Comparison of ENCODE assay signal across 1 cellular context in the genomic region with DNA sequence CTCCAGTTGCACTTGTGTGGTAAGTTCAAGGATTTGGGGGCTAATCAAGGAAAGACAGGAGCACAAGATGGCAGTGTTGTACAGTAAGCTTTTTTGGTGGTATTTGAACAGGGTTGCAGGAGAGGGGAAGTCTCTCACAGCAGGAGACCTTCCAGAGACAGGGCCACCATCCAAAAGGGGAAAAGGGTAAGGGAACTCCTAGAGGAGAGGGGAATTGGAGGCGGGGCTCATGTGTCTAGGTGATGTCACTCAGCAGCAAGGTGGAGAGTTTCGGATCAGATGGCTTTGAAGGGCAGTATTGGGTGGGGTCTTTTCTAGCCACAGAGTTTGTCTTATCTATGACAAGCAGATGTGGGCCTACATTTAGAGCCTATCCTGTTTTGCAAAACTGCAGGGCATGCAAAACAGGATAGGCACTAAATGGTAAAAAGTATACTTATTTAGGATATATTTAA.
A peak's percentile ranks its signal among the peaks of the same experiment; 100 is the strongest.
TF ChIP-seq lines count a peak whose summit lies in the region.

No MANE protein-coding gene starts in this region.

TF ChIP-seq in K562, 482 proteins besides CTCF, POLR2A, EP300 and RAD21 (continues in another document):
- no peak for TF ChIP-seq MCM3 (IDR thresholded peaks at IDR 0.05)
- no peak for TF ChIP-seq NR3C1 (CRISPR knock-in tag; IDR thresholded peaks at IDR 0.05)
- peak; percentile 45 for TF ChIP-seq NFIC (IDR thresholded peaks at IDR 0.05)
- peak in 1 of 2 experiments; percentile 49; a peak in 1 of 4 replicates for TF ChIP-seq MAZ (CRISPR knock-in tag; conservative IDR thresholded peaks at IDR 0.05 in 1 of 2, IDR thresholded peaks at IDR 0.05 in 1 of 2)
- TF ChIP-seq, protein P1, sequence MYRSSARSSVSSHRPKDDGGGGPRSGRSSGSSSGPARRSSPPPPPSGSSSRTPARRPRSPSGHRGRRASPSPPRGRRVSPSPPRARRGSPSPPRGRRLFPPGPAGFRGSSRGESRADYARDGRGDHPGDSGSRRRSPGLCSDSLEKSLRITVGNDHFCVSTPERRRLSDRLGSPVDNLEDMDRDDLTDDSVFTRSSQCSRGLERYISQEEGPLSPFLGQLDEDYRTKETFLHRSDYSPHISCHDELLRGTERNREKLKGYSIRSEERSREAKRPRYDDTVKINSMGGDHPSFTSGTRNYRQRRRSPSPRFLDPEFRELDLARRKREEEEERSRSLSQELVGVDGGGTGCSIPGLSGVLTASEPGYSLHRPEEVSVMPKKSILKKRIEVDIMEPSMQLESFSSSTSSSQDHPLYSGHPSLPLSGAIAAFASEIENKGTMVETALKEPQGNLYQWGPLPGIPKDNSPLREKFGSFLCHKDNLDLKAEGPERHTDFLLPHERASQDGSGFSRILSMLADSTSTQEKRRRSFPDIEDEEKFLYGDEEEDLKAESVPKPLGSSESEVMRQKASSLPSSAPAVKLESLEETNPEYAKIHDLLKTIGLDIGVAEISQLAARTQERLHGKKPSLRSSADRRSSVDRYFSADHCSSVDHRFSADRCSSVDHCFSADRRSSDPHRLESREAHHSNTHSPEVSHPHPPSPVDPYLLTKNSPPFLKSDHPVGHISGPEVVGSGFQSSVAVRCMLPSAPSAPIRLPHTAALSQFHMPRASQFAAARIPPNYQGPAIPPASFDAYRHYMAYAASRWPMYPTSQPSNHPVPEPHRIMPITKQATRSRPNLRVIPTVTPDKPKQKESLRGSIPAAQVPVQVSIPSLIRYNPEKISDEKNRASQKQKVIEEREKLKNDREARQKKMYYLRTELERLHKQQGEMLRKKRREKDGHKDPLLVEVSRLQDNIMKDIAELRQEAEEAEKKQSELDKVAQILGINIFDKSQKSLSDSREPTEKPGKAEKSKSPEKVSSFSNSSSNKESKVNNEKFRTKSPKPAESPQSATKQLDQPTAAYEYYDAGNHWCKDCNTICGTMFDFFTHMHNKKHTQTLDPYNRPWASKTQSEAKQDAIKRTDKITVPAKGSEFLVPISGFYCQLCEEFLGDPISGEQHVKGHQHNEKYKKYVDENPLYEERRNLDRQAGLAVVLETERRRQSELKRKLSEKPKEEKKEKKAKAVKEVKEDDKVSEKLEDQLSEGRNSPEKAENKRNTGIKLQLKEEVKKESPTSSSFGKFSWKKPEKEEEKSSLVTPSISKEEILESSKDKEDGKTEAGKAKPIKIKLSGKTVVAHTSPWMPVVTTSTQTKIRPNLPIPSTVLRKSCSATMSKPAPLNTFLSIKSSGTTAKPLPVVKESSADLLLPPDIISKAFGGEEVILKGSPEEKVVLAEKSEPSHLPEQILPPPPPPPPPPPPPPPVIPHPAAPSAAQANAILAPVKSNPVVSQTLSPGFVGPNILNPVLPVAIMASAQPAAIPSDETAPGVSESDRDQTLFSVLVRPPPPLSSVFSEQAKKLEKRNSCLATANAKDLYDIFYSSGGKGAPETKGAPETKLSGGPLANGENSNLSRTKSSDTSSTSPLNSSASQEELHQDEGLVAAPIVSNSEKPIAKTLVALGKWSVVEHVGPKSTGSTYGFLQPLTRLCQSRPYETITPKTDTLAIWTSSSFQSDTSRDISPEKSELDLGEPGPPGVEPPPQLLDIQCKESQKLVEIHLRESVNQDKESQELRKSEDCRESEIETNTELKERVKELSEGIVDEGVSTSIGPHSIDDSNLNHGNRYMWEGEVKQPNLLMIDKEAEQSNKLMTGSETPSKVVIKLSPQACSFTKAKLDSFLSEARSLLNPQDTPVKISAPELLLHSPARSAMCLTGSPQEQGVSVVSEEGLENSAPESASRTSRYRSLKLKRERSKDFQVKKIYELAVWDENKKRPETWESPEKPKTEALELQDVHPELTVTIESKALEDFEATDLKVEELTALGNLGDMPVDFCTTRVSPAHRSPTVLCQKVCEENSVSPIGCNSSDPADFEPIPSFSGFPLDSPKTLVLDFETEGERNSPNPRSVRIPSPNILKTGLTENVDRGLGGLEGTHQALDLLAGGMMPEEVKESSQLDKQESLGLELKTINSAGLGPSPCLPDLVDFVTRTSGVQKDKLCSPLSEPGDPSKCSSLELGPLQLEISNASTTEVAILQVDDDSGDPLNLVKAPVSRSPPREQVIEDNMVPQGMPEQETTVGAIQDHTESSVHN (IDR thresholded peaks at IDR 0.05; ENCODE audit: borderline replicate concordance in 1 of 2, low read depth in 1 of 2), result no peak
- peak; percentile 97 for TF ChIP-seq DPF2 (IDR thresholded peaks at IDR 0.05)
- peak; percentile 36 to 63; a peak in 1 of 4 replicates for TF ChIP-seq FOXK2 (conservative IDR thresholded peaks at IDR 0.05 in 1 of 2, IDR thresholded peaks at IDR 0.05 in 1 of 2; ENCODE audit: low read depth in 2 of 2)
- peak; percentile 65 for TF ChIP-seq CREM (IDR thresholded peaks at IDR 0.05; ENCODE audit: low read depth)
- TF ChIP-seq, protein P2, sequence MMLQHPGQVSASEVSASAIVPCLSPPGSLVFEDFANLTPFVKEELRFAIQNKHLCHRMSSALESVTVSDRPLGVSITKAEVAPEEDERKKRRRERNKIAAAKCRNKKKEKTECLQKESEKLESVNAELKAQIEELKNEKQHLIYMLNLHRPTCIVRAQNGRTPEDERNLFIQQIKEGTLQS (IDR thresholded peaks at IDR 0.05), result peak; percentile 86
- TF ChIP-seq, protein P2 (CRISPR knock-in tag; conservative IDR thresholded peaks at IDR 0.05), result no peak
- peak; percentile 83 to 91 for TF ChIP-seq TRIM24 (IDR thresholded peaks at IDR 0.05)
- no peak for TF ChIP-seq EZH2 (IDR thresholded peaks at IDR 0.05; ENCODE audit: borderline replicate concordance, low read depth, low read length)
- no peak for TF ChIP-seq SMAD2 (IDR thresholded peaks at IDR 0.05; ENCODE audit: low read depth, low read length)
- no peak for TF ChIP-seq MIER1 (IDR thresholded peaks at IDR 0.05; ENCODE audit: low read depth)
- TF ChIP-seq CBFA2T2 (conservative IDR thresholded peaks at IDR 0.05), result peak; percentile 83
- TF ChIP-seq RBM14 (IDR thresholded peaks at IDR 0.05; ENCODE audit: borderline replicate concordance, insufficient read depth, low read depth, low read length), result no peak
- TF ChIP-seq, protein P3, sequence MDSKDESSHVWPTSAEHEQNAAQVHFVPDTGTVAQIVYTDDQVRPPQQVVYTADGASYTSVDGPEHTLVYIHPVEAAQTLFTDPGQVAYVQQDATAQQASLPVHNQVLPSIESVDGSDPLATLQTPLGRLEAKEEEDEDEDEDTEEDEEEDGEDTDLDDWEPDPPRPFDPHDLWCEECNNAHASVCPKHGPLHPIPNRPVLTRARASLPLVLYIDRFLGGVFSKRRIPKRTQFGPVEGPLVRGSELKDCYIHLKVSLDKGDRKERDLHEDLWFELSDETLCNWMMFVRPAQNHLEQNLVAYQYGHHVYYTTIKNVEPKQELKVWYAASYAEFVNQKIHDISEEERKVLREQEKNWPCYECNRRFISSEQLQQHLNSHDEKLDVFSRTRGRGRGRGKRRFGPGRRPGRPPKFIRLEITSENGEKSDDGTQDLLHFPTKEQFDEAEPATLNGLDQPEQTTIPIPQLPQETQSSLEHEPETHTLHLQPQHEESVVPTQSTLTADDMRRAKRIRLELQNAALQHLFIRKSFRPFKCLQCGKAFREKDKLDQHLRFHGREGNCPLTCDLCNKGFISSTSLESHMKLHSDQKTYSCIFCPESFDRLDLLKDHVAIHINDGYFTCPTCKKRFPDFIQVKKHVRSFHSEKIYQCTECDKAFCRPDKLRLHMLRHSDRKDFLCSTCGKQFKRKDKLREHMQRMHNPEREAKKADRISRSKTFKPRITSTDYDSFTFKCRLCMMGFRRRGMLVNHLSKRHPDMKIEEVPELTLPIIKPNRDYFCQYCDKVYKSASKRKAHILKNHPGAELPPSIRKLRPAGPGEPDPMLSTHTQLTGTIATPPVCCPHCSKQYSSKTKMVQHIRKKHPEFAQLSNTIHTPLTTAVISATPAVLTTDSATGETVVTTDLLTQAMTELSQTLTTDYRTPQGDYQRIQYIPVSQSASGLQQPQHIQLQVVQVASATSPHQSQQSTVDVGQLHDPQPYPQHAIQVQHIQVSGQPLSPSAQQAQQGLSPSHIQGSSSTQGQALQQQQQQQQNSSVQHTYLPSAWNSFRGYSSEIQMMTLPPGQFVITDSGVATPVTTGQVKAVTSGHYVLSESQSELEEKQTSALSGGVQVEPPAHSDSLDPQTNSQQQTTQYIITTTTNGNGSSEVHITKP (IDR thresholded peaks at IDR 0.05; ENCODE audit: partially characterized antibody), result peak; percentile 58
- no peak for TF ChIP-seq IRF2 (CRISPR knock-in tag; IDR thresholded peaks at IDR 0.05)
- TF ChIP-seq, protein P4, sequence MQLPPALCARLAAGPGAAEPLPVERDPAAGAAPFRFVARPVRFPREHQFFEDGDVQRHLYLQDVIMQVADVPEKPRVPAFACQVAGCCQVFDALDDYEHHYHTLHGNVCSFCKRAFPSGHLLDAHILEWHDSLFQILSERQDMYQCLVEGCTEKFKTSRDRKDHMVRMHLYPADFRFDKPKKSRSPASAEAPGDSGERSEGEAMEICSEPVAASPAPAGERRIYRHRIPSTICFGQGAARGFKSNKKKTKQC (CRISPR knock-in tag; IDR thresholded peaks at IDR 0.05), result no peak
- TF ChIP-seq ZNF311 (CRISPR knock-in tag; IDR thresholded peaks at IDR 0.05), result no peak
- TF ChIP-seq ZNF551 (CRISPR knock-in tag; IDR thresholded peaks at IDR 0.05), result no peak
- TF ChIP-seq FOXA3 (CRISPR knock-in tag; conservative IDR thresholded peaks at IDR 0.05 in 1 of 2, IDR thresholded peaks at IDR 0.05 in 1 of 2), result no peak
- TF ChIP-seq, protein P5, sequence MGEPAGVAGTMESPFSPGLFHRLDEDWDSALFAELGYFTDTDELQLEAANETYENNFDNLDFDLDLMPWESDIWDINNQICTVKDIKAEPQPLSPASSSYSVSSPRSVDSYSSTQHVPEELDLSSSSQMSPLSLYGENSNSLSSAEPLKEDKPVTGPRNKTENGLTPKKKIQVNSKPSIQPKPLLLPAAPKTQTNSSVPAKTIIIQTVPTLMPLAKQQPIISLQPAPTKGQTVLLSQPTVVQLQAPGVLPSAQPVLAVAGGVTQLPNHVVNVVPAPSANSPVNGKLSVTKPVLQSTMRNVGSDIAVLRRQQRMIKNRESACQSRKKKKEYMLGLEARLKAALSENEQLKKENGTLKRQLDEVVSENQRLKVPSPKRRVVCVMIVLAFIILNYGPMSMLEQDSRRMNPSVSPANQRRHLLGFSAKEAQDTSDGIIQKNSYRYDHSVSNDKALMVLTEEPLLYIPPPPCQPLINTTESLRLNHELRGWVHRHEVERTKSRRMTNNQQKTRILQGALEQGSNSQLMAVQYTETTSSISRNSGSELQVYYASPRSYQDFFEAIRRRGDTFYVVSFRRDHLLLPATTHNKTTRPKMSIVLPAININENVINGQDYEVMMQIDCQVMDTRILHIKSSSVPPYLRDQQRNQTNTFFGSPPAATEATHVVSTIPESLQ (CRISPR knock-in tag; IDR thresholded peaks at IDR 0.05), result no peak
- TF ChIP-seq NCOA1 (IDR thresholded peaks at IDR 0.05; ENCODE audit: low read depth), result peak; percentile 61; the same call in 1 of the 2 replicates
- TF ChIP-seq SMC3 (conservative IDR thresholded peaks at IDR 0.05; ENCODE audit: insufficient read depth, low read depth, low read length), result peak; percentile 37; the same call in 1 of the 2 replicates
- TF ChIP-seq ZNF324 (CRISPR knock-in tag; IDR thresholded peaks at IDR 0.05), result no peak
- peak in 1 of 2 experiments; percentile 53; a peak in 1 of 3 replicates for TF ChIP-seq CBX3 (IDR thresholded peaks at IDR 0.05; ENCODE audit: borderline replicate concordance in 1 of 2, low read length in 2 of 2)
- TF ChIP-seq, protein P6, sequence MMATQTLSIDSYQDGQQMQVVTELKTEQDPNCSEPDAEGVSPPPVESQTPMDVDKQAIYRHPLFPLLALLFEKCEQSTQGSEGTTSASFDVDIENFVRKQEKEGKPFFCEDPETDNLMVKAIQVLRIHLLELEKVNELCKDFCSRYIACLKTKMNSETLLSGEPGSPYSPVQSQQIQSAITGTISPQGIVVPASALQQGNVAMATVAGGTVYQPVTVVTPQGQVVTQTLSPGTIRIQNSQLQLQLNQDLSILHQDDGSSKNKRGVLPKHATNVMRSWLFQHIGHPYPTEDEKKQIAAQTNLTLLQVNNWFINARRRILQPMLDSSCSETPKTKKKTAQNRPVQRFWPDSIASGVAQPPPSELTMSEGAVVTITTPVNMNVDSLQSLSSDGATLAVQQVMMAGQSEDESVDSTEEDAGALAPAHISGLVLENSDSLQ (IDR thresholded peaks at IDR 0.05), result peak; percentile 93
- TF ChIP-seq, protein P7, sequence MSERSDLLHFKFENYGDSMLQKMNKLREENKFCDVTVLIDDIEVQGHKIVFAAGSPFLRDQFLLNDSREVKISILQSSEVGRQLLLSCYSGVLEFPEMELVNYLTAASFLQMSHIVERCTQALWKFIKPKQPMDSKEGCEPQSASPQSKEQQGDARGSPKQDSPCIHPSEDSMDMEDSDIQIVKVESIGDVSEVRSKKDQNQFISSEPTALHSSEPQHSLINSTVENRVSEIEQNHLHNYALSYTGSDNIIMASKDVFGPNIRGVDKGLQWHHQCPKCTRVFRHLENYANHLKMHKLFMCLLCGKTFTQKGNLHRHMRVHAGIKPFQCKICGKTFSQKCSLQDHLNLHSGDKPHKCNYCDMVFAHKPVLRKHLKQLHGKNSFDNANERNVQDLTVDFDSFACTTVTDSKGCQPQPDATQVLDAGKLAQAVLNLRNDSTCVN (CRISPR knock-in tag; IDR thresholded peaks at IDR 0.05), result no peak
- no peak for TF ChIP-seq CEBPG (CRISPR knock-in tag; IDR thresholded peaks at IDR 0.05)
- TF ChIP-seq CEBPG (tag; conservative IDR thresholded peaks at IDR 0.05 in 1 of 2, IDR thresholded peaks at IDR 0.05 in 1 of 2), result peak in 1 of 2 experiments; percentile 34; a peak in 1 of 4 replicates
- TF ChIP-seq SMARCE1 (IDR thresholded peaks at IDR 0.05), result peak; percentile 87
- no peak for TF ChIP-seq ZNF184 (CRISPR knock-in tag; IDR thresholded peaks at IDR 0.05)
- TF ChIP-seq MAFF (IDR thresholded peaks at IDR 0.05; ENCODE audit: low read length), result peak; percentile 25; the same call in 1 of the 2 replicates
- TF ChIP-seq CBX2 (IDR thresholded peaks at IDR 0.05; ENCODE audit: insufficient read depth, low read length, poor library complexity, severe bottlenecking), result no peak
- TF ChIP-seq, protein P8, sequence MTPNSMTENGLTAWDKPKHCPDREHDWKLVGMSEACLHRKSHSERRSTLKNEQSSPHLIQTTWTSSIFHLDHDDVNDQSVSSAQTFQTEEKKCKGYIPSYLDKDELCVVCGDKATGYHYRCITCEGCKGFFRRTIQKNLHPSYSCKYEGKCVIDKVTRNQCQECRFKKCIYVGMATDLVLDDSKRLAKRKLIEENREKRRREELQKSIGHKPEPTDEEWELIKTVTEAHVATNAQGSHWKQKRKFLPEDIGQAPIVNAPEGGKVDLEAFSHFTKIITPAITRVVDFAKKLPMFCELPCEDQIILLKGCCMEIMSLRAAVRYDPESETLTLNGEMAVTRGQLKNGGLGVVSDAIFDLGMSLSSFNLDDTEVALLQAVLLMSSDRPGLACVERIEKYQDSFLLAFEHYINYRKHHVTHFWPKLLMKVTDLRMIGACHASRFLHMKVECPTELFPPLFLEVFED (CRISPR knock-in tag; conservative IDR thresholded peaks at IDR 0.05), result no peak
- TF ChIP-seq, protein P9, sequence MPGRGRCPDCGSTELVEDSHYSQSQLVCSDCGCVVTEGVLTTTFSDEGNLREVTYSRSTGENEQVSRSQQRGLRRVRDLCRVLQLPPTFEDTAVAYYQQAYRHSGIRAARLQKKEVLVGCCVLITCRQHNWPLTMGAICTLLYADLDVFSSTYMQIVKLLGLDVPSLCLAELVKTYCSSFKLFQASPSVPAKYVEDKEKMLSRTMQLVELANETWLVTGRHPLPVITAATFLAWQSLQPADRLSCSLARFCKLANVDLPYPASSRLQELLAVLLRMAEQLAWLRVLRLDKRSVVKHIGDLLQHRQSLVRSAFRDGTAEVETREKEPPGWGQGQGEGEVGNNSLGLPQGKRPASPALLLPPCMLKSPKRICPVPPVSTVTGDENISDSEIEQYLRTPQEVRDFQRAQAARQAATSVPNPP (IDR thresholded peaks at IDR 0.05; ENCODE audit: borderline replicate concordance, insufficient read depth, insufficient read length), result no peak
- peak; percentile 17; the same call in 1 of the 2 replicates for TF ChIP-seq L3MBTL2 (IDR thresholded peaks at IDR 0.05)
- TF ChIP-seq ZNF77 (CRISPR knock-in tag; IDR thresholded peaks at IDR 0.05), result no peak
